ENCODE assay signal across 31 cellular contexts in genomic region chr12:72285861-72286260, GRCh38. TPM values are rescaled to one million over a fixed set of nuclear protein-coding genes. Genes with fewer than 3 reads are reported as not detected.
"Had no signal": no experiment of that assay in that cellular context is flagged by ENCODE, and none has a peak within 500 bp of the region (broad histone marks: within the 10 kb centered on the region; RNA-seq: fewer than 3 reads in every experiment).

No MANE protein-coding gene starts in this region.

- DNase-seq: heart right ventricle; islet precursor cell; kidney glomerular epithelial cell; left colon; left lung; lower lobe of right lung; mammary epithelial cell; mesenchymal stem cell; naive thymus-derived CD8-positive, alpha-beta T cell; nephron progenitor cell; occipital lobe; psoas muscle; right lobe of liver; stimulated activated CD4-positive, alpha-beta T cell treated with anti-CD3 and anti-CD28 coated beads, Interleukin-1b, Interleukin-23, amount 100 ng/mL, for 48 hours; stimulated activated CD4-positive, alpha-beta T cell treated with anti-CD3 and anti-CD28 coated beads, Interleukin-2, amount 100 ng/mL, for 48 hours; stimulated activated CD4-positive, alpha-beta T cell treated with anti-CD3 and anti-CD28 coated beads, Interleukin-4, amount 100 ng/mL, for 4 hours; stimulated activated CD8-positive, alpha-beta memory T cell treated with anti-CD3 and anti-CD28 coated beads, Interleukin-4, amount 100 ng/mL, for 48 hours; tibial artery; trophoblast cell; upper lobe of right lung had no signal

- H3K27ac Mint-ChIP-seq: naive thymus-derived CD8-positive, alpha-beta T cell; nephron progenitor cell; neural progenitor cell; stimulated activated memory B cell treated with anti-CD40 and anti-IgM and Interleukin-4, amounts not matched to agents 10 μg/mL and 1 μg/mL and 100 μg/mL, for 72 hours; stimulated activated naive CD8-positive, alpha-beta T cell treated with anti-CD3 and anti-CD28 coated beads, Interleukin-15, Interleukin-2, amounts not matched to agents 100 ng/mL and 50 ng/mL, for 24 hours had no signal

- H3K4me1 ChIP-seq: heart right ventricle, left lung, lower lobe of right lung, neural progenitor cell, parathyroid adenoma, psoas muscle, right atrium auricular region, right lobe of liver, suprapubic skin, tibial artery, upper lobe of right lung had no signal

- FAIRE-seq: urothelium cell line had no signal

- H3K9ac ChIP-seq: neural progenitor cell, parathyroid adenoma had no signal

- H3K36me3 Mint-ChIP-seq: naive thymus-derived CD8-positive, alpha-beta T cell; stimulated activated memory B cell treated with anti-CD40 and anti-IgM and Interleukin-4, amounts not matched to agents 10 μg/mL and 1 μg/mL and 100 μg/mL, for 72 hours had no signal

- H3K27ac ChIP-seq: heart right ventricle, hepatocyte, left lung, lower lobe of right lung, neural progenitor cell, neutrophil, parathyroid adenoma, psoas muscle, right atrium auricular region, right lobe of liver, suprapubic skin, thoracic aorta, tibial artery, upper lobe of right lung had no signal

- H3K4me3 ChIP-seq: heart right ventricle, hepatocyte, left lung, lower lobe of right lung, neural progenitor cell, psoas muscle, right atrium auricular region, right lobe of liver, smooth muscle cell, suprapubic skin, thoracic aorta, tibial artery, upper lobe of right lung had no signal

- H3K36me3 ChIP-seq: heart right ventricle, left lung, lower lobe of right lung, neural progenitor cell, neutrophil, right atrium auricular region, right lobe of liver, suprapubic skin, thoracic aorta, tibial artery, upper lobe of right lung had no signal

- H3K4me3 Mint-ChIP-seq: naive thymus-derived CD8-positive, alpha-beta T cell; nephron progenitor cell; neural progenitor cell; stimulated activated memory B cell treated with anti-CD40 and anti-IgM and Interleukin-4, amounts not matched to agents 10 μg/mL and 1 μg/mL and 100 μg/mL, for 72 hours; stimulated activated naive CD8-positive, alpha-beta T cell treated with anti-CD3 and anti-CD28 coated beads, Interleukin-15, Interleukin-2, amounts not matched to agents 100 ng/mL and 50 ng/mL, for 24 hours had no signal

- H3K9me3 ChIP-seq: heart right ventricle, left lung, lower lobe of right lung, neutrophil, psoas muscle, right atrium auricular region, right lobe of liver, suprapubic skin, thoracic aorta, tibial artery, upper lobe of right lung had no signal

- H3K9me3 Mint-ChIP-seq: nephron progenitor cell; neural progenitor cell; stimulated activated naive CD8-positive, alpha-beta T cell treated with anti-CD3 and anti-CD28 coated beads, Interleukin-15, Interleukin-2, amounts not matched to agents 100 ng/mL and 50 ng/mL, for 24 hours had no signal

- H3K4me1 Mint-ChIP-seq: naive thymus-derived CD8-positive, alpha-beta T cell; nephron progenitor cell; neural progenitor cell; stimulated activated memory B cell treated with anti-CD40 and anti-IgM and Interleukin-4, amounts not matched to agents 10 μg/mL and 1 μg/mL and 100 μg/mL, for 72 hours had no signal

- H3K27me3 Mint-ChIP-seq: stimulated activated memory B cell treated with anti-CD40 and anti-IgM and Interleukin-4, amounts not matched to agents 10 μg/mL and 1 μg/mL and 100 μg/mL, for 72 hours; stimulated activated naive CD8-positive, alpha-beta T cell treated with anti-CD3 and anti-CD28 coated beads, Interleukin-15, Interleukin-2, amounts not matched to agents 100 ng/mL and 50 ng/mL, for 24 hours had no signal

RNA-seq across cellular contexts. Expression of gene TRHDE, which starts 13.7 kb away (rescaled TPM):
- total RNA-seq: naive thymus-derived CD8-positive, alpha-beta T cell had no signal
- polyA plus RNA-seq: naive thymus-derived CD8-positive, alpha-beta T cell had no signal
